ENCODE assay signal across 6 cellular contexts in the genomic region with DNA sequence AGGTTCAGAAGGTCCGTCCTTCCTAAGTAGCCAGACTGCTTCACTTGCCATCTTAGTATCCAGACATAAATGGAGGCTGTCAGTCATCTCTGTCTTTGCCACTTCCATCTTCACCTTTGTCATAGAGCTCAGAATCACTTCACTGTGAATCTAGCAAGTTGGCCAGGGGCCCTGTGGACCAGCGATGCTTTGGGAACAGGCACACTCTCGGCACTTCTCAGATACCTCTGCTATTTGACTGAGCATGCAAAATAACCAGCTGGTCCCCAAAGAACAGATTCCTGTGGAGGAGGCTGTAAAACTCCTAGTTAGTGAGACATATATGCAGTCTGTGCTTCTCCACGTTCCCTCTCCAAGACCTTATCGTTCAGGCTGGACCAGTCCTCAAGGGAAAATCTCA.
"Had no signal": no experiment of that assay in that cellular context is flagged by ENCODE, and none has a peak within 500 bp of the region (broad histone marks: within the 10 kb centered on the region; RNA-seq: fewer than 3 reads in every experiment).

No MANE protein-coding gene starts in this region.

- H3K4me3 ChIP-seq: K562 had no signal

- DNase-seq: IMR-90, KBM-7, KG1 had no signal

- H3K36me3 Mint-ChIP-seq: IgD-negative memory B cell had no signal

- H3K4me1 Mint-ChIP-seq: IgD-negative memory B cell had no signal

- H3K27ac Mint-ChIP-seq: IgD-negative memory B cell had no signal

- H3K27ac ChIP-seq: HL-60 had no signal

- H3K4me3 Mint-ChIP-seq: IgD-negative memory B cell had no signal
